In the genomic region with DNA sequence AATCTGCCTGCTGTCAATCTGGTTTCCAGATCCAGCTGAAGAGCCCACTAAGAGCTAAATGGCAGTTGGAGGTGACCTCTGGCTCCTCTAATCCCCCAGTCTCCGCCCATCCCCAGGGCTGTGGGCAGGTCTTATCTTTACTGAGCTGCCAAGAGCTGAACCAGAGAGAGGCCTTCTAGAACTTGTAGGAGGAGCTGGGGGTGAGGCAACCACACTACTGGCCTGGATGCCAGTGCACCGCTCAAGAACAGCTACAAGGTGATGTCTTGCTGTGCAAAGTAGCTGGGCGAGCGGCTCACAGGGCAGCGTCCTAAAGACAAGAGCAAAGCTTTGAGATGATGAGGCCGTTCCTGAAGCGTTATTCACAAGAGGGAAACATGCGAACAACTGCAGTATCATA, we compare ENCODE assay signal across 18 cellular contexts.
DNase-seq lines count a peak whose midpoint lies in the region; ATAC-seq and TF ChIP-seq lines count a peak whose summit lies in the region.
"Had no signal": no experiment of that assay in that cellular context is flagged by ENCODE, and none has a peak within 500 bp of the region (broad histone marks: within the 10 kb centered on the region; RNA-seq: fewer than 3 reads in every experiment).

No MANE protein-coding gene starts in this region.

- H2BK5ac ChIP-seq in mesendoderm (ENCODE audit: low read length) = no peak overlapping the region

- no peaks in the 10 kb centered on the region for H3K4me1 ChIP-seq in mesendoderm (ENCODE audit: control insufficient read depth, low read depth, low read length)

- H3K4me3 ChIP-seq in mesendoderm (ENCODE audit: low read length) = no peak overlapping the region

- DNase-seq in ELF-1 (ENCODE audit: low read depth, low spot score) (peak; percentile 38), HuH-7.5 (ENCODE audit: low spot score) (peak; percentile 64), WTC11 (ENCODE audit: low spot score) (no peak), mesendoderm (peak; percentile 63)
- no peak for DNase-seq in activated effector memory CD4-positive, alpha-beta T cell treated with anti-CD3 and anti-CD28 coated beads, Interleukin-2, amount 50 U/mL, for 16 hours
- no peak for DNase-seq in NK-92 treated with Interleukin-12 subunit alpha and Interleukin-12 subunit beta, amount 100 ng/mL, for 24 hours (lab: John Stamatoyannopoulos, UW)
- DNase-seq: COR-L47, GDM1, MM.1S, NCI-H1105, NCI-H1694, NCI-H226, NCI-H526, SHP77, SK-N-SH had no signal

- H4K8ac ChIP-seq in mesendoderm (ENCODE audit: low read depth, low read length) = no peak overlapping the region

- H3K4me1 Mint-ChIP-seq in WTC11 = peaks cover 6% of the 10 kb centered on the region
- H3K4me1 Mint-ChIP-seq: B cell had no signal

- no peaks in the 10 kb centered on the region for H3K79me1 ChIP-seq in mesendoderm (ENCODE audit: low read length)

- no peak overlapping the region for H3K18ac ChIP-seq in mesendoderm (ENCODE audit: low read length)

- peaks cover 5% of the 10 kb centered on the region for H3K36me3 Mint-ChIP-seq in WTC11

- H3K27ac ChIP-seq in mesendoderm (ENCODE audit: low read depth, low read length) = no peak overlapping the region

- H3K79me2 ChIP-seq in mesendoderm (ENCODE audit: control insufficient read depth, insufficient read depth, low read length) = no peaks in the 10 kb centered on the region

- no peak overlapping the region for H2BK15ac ChIP-seq in mesendoderm (replicated peaks; ENCODE audit: low read depth)

- H3K56ac ChIP-seq in mesendoderm (ENCODE audit: low read length) = no peak overlapping the region

- CTCF ChIA-PET in WTC11 (lab: Charles Lee) = interaction anchor here (0.8 to 1.5 kb wide), 3 partner anchors 11 to 303 kb away, joined by 3 to 4 read pairs (median 3); no protein-coding TSS in a partner anchor

- H3K27me3 Mint-ChIP-seq in WTC11 (ENCODE audit: low read depth) = no peaks in the 10 kb centered on the region
- H3K27me3 Mint-ChIP-seq: B cell had no signal

- H3K27ac Mint-ChIP-seq in WTC11 = no peak overlapping the region
- H3K27ac Mint-ChIP-seq: B cell had no signal

- H4K5ac ChIP-seq in mesendoderm (ENCODE audit: low read length) = no peak overlapping the region

- no peak overlapping the region for H2AK5ac ChIP-seq in mesendoderm (ENCODE audit: low read length)

- TF ChIP-seq CTCF in WTC11 (IDR thresholded peaks at IDR 0.05) = no peak

- H3K4me3 Mint-ChIP-seq in WTC11 = no peak overlapping the region
- H3K4me3 Mint-ChIP-seq: B cell had no signal

- H3K27me3 ChIP-seq in mesendoderm (ENCODE audit: insufficient read depth, low read length, poor library complexity) = no peaks in the 10 kb centered on the region

- WGBS in mesendoderm (ENCODE audit: extremely low coverage, insufficient coverage, low lambda C conversion rate) = no CpG with 5 or more reads among the region's 8 CpGs

- ATAC-seq in WTC11 (peak; percentile 92), GM21723 (IDR thresholded peaks at IDR 0.05; ENCODE audit: unreplicated experiment) (no peak), HG02642 (IDR thresholded peaks at IDR 0.05; ENCODE audit: poor library complexity, unreplicated experiment) (no peak)

- H3K4me2 ChIP-seq in mesendoderm (ENCODE audit: low read length) = no peak overlapping the region
- H3K4me2 ChIP-seq: SK-N-SH had no signal

- H3K23ac ChIP-seq in mesendoderm (ENCODE audit: low read length) = no peak overlapping the region

- H2BK120ac ChIP-seq in mesendoderm (ENCODE audit: low read depth, low read length) = no peak overlapping the region

- no peaks in the 10 kb centered on the region for H3K36me3 ChIP-seq in mesendoderm (ENCODE audit: control insufficient read depth, insufficient read depth, low read length)

- no peak overlapping the region for H3K9ac ChIP-seq in mesendoderm (ENCODE audit: low read length)
- H3K9ac ChIP-seq: SK-N-SH had no signal

- peaks cover 10% of the 10 kb centered on the region for H3K9me3 Mint-ChIP-seq in WTC11

- H3K4ac ChIP-seq in mesendoderm (ENCODE audit: low read depth, low read length) = no peak overlapping the region

- POLR2A ChIA-PET in WTC11 (lab: Charles Lee) = no interaction called here

TF ChIP-seq in WTC11, 78 proteins besides CTCF, POLR2A, EP300 and RAD21 (continues in another document):
- TF ChIP-seq, protein P1, sequence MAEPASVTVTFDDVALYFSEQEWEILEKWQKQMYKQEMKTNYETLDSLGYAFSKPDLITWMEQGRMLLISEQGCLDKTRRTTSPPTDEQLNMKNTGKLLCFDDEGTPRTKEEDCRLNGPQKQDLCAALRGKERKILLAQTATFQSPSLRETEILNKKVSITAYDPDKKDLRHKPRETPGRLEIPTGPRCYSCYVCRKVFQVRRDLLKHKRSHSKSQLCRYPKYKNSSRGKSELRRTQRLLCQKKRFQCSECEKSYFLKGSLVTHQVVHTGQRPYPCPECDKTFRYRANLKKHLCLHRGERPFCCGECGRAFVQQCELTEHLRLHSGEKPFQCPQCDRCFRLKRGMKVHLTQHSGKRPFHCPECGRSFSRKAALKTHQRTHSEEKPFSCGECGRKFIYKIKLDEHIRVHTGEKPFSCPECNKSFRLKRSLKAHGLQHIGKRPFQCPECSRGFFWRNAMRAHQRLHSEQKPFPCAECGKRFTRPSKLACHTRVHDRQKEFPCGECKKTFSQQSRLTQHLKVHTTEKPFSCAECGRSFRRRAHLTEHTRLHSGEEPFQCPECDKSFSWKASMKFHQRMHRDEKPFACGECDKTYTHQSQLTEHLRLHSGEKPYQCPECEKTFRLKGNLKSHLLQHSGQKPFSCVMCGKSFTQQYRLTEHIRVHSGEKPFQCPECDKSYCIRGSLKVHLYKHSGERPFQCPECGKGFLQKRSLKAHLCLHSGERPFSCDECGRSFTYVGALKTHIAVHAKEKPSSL (CRISPR knock-in tag; conservative IDR thresholded peaks at IDR 0.05) = no peak
- TF ChIP-seq, protein P2, sequence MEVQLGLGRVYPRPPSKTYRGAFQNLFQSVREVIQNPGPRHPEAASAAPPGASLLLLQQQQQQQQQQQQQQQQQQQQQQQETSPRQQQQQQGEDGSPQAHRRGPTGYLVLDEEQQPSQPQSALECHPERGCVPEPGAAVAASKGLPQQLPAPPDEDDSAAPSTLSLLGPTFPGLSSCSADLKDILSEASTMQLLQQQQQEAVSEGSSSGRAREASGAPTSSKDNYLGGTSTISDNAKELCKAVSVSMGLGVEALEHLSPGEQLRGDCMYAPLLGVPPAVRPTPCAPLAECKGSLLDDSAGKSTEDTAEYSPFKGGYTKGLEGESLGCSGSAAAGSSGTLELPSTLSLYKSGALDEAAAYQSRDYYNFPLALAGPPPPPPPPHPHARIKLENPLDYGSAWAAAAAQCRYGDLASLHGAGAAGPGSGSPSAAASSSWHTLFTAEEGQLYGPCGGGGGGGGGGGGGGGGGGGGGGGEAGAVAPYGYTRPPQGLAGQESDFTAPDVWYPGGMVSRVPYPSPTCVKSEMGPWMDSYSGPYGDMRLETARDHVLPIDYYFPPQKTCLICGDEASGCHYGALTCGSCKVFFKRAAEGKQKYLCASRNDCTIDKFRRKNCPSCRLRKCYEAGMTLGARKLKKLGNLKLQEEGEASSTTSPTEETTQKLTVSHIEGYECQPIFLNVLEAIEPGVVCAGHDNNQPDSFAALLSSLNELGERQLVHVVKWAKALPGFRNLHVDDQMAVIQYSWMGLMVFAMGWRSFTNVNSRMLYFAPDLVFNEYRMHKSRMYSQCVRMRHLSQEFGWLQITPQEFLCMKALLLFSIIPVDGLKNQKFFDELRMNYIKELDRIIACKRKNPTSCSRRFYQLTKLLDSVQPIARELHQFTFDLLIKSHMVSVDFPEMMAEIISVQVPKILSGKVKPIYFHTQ (CRISPR knock-in tag; IDR thresholded peaks at IDR 0.05) = no peak
- TF ChIP-seq GTF2I (CRISPR knock-in tag; conservative IDR thresholded peaks at IDR 0.05) (no peak), CREM (CRISPR knock-in tag; IDR thresholded peaks at IDR 0.05) (no peak), ZNF317 (CRISPR knock-in tag; IDR thresholded peaks at IDR 0.05; ENCODE audit: borderline replicate concordance, low read depth) (no peak), RORB (CRISPR knock-in tag; IDR thresholded peaks at IDR 0.05) (no peak), NFYB (CRISPR knock-in tag; conservative IDR thresholded peaks at IDR 0.05; ENCODE audit: low read depth) (no peak), ETV6 (CRISPR knock-in tag; IDR thresholded peaks at IDR 0.05) (no peak), ZBTB21 (CRISPR knock-in tag; IDR thresholded peaks at IDR 0.05; ENCODE audit: borderline replicate concordance) (no peak), ESRRA (CRISPR knock-in tag; IDR thresholded peaks at IDR 0.05; ENCODE audit: borderline replicate concordance) (no peak)
- TF ChIP-seq, protein P3, sequence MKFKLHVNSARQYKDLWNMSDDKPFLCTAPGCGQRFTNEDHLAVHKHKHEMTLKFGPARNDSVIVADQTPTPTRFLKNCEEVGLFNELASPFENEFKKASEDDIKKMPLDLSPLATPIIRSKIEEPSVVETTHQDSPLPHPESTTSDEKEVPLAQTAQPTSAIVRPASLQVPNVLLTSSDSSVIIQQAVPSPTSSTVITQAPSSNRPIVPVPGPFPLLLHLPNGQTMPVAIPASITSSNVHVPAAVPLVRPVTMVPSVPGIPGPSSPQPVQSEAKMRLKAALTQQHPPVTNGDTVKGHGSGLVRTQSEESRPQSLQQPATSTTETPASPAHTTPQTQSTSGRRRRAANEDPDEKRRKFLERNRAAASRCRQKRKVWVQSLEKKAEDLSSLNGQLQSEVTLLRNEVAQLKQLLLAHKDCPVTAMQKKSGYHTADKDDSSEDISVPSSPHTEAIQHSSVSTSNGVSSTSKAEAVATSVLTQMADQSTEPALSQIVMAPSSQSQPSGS (CRISPR knock-in tag; IDR thresholded peaks at IDR 0.05; ENCODE audit: borderline replicate concordance, low read depth) = no peak
- TF ChIP-seq, protein P4, sequence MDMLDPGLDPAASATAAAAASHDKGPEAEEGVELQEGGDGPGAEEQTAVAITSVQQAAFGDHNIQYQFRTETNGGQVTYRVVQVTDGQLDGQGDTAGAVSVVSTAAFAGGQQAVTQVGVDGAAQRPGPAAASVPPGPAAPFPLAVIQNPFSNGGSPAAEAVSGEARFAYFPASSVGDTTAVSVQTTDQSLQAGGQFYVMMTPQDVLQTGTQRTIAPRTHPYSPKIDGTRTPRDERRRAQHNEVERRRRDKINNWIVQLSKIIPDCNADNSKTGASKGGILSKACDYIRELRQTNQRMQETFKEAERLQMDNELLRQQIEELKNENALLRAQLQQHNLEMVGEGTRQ (CRISPR knock-in tag; IDR thresholded peaks at IDR 0.05) = no peak
- TF ChIP-seq, protein P5, sequence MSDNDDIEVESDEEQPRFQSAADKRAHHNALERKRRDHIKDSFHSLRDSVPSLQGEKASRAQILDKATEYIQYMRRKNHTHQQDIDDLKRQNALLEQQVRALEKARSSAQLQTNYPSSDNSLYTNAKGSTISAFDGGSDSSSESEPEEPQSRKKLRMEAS (CRISPR knock-in tag; IDR thresholded peaks at IDR 0.05) = no peak

Comparison
In these comparisons a context has a peak if more than half of its experiments do, and no peak if none do; other contexts are left out.
1. DNase-seq: peak in ELF-1 (single experiment), HuH-7.5 (single experiment) and mesendoderm (single experiment); none in WTC11 (single experiment), activated effector memory CD4-positive, alpha-beta T cell treated with anti-CD3 and anti-CD28 coated beads, Interleukin-2, amount 50 U/mL, for 16 hours (single experiment) and NK-92 treated with Interleukin-12 subunit alpha and Interleukin-12 subunit beta, amount 100 ng/mL, for 24 hours (single experiment).